31 cellular contexts compared by ENCODE assay signal in genomic region chr17:9571201-9571600, GRCh38. TPM values are rescaled to one million over a fixed set of nuclear protein-coding genes. Genes with fewer than 3 reads are reported as not detected.
"Had no signal": no experiment of that assay in that cellular context is flagged by ENCODE, and none has a peak within 500 bp of the region (broad histone marks: within the 10 kb centered on the region; RNA-seq: fewer than 3 reads in every experiment).

No MANE protein-coding gene starts in this region.

- H3K9me3 Mint-ChIP-seq: activated B cell treated with CpG ODN at 0.5 μM for 24 hours; activated CD8-positive, alpha-beta T cell treated with anti-CD3 and anti-CD28 coated beads for 36 hours; activated T-cell treated with anti-CD3 and anti-CD28 coated beads, Interleukin-2, amount 50 U/mL, for 4 hours; activated T-helper 17 cell treated with anti-CD3 and anti-CD28 coated beads, Interleukin-2, amount 50 U/mL, for 72 hours; dendritic cell treated with granulocyte-macrophage colony-stimulating factor and Interleukin-4, amounts not matched to agents 40 ng/mL and 50 ng/mL, for 4 days; T-helper 1 cell treated with Interleukin-12 subunit alpha and Interleukin-12 subunit beta and Interleukin-4 antibody, amounts not matched to agents 30 μg/mL and 1 μg/mL, for 36 hours; T-helper 2 cell treated with Interferon-gamma antibody and Interleukin-4, amounts not matched to agents 5 μg/mL and 100 μg/mL, for 36 hours had no signal

- H3K9me3 ChIP-seq: body of pancreas, esophagus squamous epithelium had no signal

- ATAC-seq: activated CD4-positive, CD25-positive, alpha-beta regulatory T cell treated with anti-CD3 and anti-CD28 coated beads, Interleukin-2, amount 50 U/mL, for 24 hours; activated CD8-positive, alpha-beta T cell treated with anti-CD3 and anti-CD28 coated beads for 36 hours; activated T-cell treated with anti-CD3 and anti-CD28 coated beads, Interleukin-2, amount 50 U/mL, for 4 hours; activated T-helper 17 cell treated with anti-CD3 and anti-CD28 coated beads, Interleukin-2, amount 50 U/mL, for 72 hours; body of pancreas had no signal

- H3K4me3 Mint-ChIP-seq: activated B cell treated with CpG ODN at 0.5 μM for 24 hours; activated CD8-positive, alpha-beta T cell treated with anti-CD3 and anti-CD28 coated beads for 36 hours; activated naive CD8-positive, alpha-beta T cell; activated T-cell treated with anti-CD3 and anti-CD28 coated beads, Interleukin-2, amount 50 U/mL, for 4 hours; activated T-helper 17 cell treated with anti-CD3 and anti-CD28 coated beads, Interleukin-2, amount 50 U/mL, for 72 hours; dendritic cell treated with granulocyte-macrophage colony-stimulating factor and Interleukin-4, amounts not matched to agents 40 ng/mL and 50 ng/mL, for 4 days; endodermal cell; T-helper 1 cell treated with Interleukin-12 subunit alpha and Interleukin-12 subunit beta and Interleukin-4 antibody, amounts not matched to agents 30 μg/mL and 1 μg/mL, for 36 hours; T-helper 2 cell treated with Interferon-gamma antibody and Interleukin-4, amounts not matched to agents 5 μg/mL and 100 μg/mL, for 36 hours had no signal

- H3K36me3 ChIP-seq: WERI-Rb-1 had no signal

- H3K4me3 ChIP-seq: body of pancreas, cardiac muscle cell, coronary artery, dorsolateral prefrontal cortex, esophagus squamous epithelium had no signal

- H3K27me3 Mint-ChIP-seq: activated B cell treated with CpG ODN at 0.5 μM for 24 hours; activated CD8-positive, alpha-beta T cell treated with anti-CD3 and anti-CD28 coated beads for 36 hours; activated naive CD8-positive, alpha-beta T cell; activated T-helper 17 cell treated with anti-CD3 and anti-CD28 coated beads, Interleukin-2, amount 50 U/mL, for 72 hours; dendritic cell treated with granulocyte-macrophage colony-stimulating factor and Interleukin-4, amounts not matched to agents 40 ng/mL and 50 ng/mL, for 4 days had no signal

- DNase-seq: activated B cell treated with CpG ODN at 0.5 μM for 24 hours; activated CD4-positive, alpha-beta T cell treated with anti-CD3 and anti-CD28 coated beads for 48 hours; activated CD4-positive, alpha-beta T cell treated with anti-CD3 and anti-CD28 coated beads, Interleukin-2, amount 50 U/mL, for 1 hour; activated CD4-positive, alpha-beta T cell treated with anti-CD3 and anti-CD28 coated beads, Interleukin-2, amount 50 U/mL, for 48 hours; activated CD8-positive, alpha-beta memory T cell treated with anti-CD3 and anti-CD28 coated beads for 24 hours; activated CD8-positive, alpha-beta T cell treated with anti-CD3 and anti-CD28 coated beads for 36 hours; activated effector memory CD4-positive, alpha-beta T cell treated with Interleukin-2 at 50 U/mL for 16 hours; activated gamma-delta T cell treated with Interleukin-2 at 50 U/mL for 16 hours; activated naive CD4-positive, alpha-beta T cell treated with anti-CD3 and anti-CD28 coated beads, Interleukin-2, amount 50 U/mL, for 16 hours; activated naive CD4-positive, alpha-beta T cell treated with Interleukin-2 at 50 U/mL for 16 hours; activated T-cell treated with anti-CD3 and anti-CD28 coated beads, Interleukin-2, amount 50 U/mL, for 4 hours; amygdala; aorta; body of pancreas; central memory CD4-positive, alpha-beta T cell; dorsolateral prefrontal cortex; effector memory CD4-positive, alpha-beta T cell; endodermal cell; erythroblast; esophagus squamous epithelium; head of caudate nucleus; T1000; WERI-Rb-1 had no signal

- H3K27ac Mint-ChIP-seq: activated B cell treated with CpG ODN at 0.5 μM for 24 hours; activated CD8-positive, alpha-beta T cell treated with anti-CD3 and anti-CD28 coated beads for 36 hours; dendritic cell treated with granulocyte-macrophage colony-stimulating factor and Interleukin-4, amounts not matched to agents 40 ng/mL and 50 ng/mL, for 4 days; endodermal cell; T-helper 1 cell treated with Interleukin-12 subunit alpha and Interleukin-12 subunit beta and Interleukin-4 antibody, amounts not matched to agents 30 μg/mL and 1 μg/mL, for 36 hours; T-helper 2 cell treated with Interferon-gamma antibody and Interleukin-4, amounts not matched to agents 5 μg/mL and 100 μg/mL, for 36 hours had no signal

- H3K27ac ChIP-seq: body of pancreas, cardiac muscle cell, coronary artery, dorsolateral prefrontal cortex, esophagus squamous epithelium, WERI-Rb-1 had no signal

- H3K27me3 ChIP-seq: body of pancreas, cardiac muscle cell, dorsolateral prefrontal cortex, esophagus squamous epithelium had no signal

RNA-seq across cellular contexts. Expression of gene CFAP52, which starts 5.2 kb away (rescaled TPM):
- total RNA-seq: activated B cell treated with CpG ODN at 0.5 μM for 24 hours; activated CD8-positive, alpha-beta T cell treated with anti-CD3 and anti-CD28 coated beads for 36 hours; activated T-cell treated with anti-CD3 and anti-CD28 coated beads, Interleukin-2, amount 50 U/mL, for 4 hours; activated T-helper 17 cell treated with anti-CD3 and anti-CD28 coated beads, Interleukin-2, amount 50 U/mL, for 72 hours; body of pancreas; cardiac muscle cell; esophagus squamous epithelium had no signal
